Comparison of ENCODE assay signal across 13 cellular contexts in the genomic region with DNA sequence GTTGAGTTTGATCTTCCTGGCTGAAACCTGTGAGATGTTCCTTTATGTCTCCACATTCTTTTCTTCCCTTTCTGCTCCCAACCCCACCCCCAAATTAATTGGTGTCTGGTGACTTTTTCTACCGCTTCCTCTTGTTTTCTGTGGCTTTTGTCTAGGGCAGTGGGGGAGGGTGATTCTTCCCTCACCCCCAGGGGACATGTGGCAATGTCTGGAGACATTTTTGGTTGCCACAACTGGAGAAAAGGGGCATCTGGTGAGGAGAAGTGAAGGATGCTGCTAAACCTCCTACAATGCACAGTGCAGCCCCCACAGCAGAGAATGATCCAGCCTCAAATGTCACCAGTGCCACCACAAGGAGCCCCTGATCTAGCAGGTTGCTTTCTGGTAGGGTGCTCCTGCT.
A peak's percentile ranks its signal among the peaks of the same experiment; 100 is the strongest.
DNase-seq lines count a peak whose midpoint lies in the region; ATAC-seq and TF ChIP-seq lines count a peak whose summit lies in the region.
"Had no signal": no experiment of that assay in that cellular context is flagged by ENCODE, and none has a peak within 500 bp of the region (broad histone marks: within the 10 kb centered on the region; RNA-seq: fewer than 3 reads in every experiment).

No MANE protein-coding gene starts in this region.

- POLR2A ChIA-PET in CD8-positive, alpha-beta T cell (lab: Charles Lee): no interaction called here

- no peaks in the 10 kb centered on the region for H3K36me3 Mint-ChIP-seq in CD8-positive, alpha-beta T cell

- H3K4me1 ChIP-seq in left lung: peaks cover 0 to 7% of the 10 kb centered on the region in 2 donors
- peaks cover 30 to 40% of the 10 kb centered on the region in 2 donors for H3K4me1 ChIP-seq in thyroid gland
- H3K4me1 ChIP-seq in CD8-positive, alpha-beta T cell (ENCODE audit: insufficient read depth, low read length): no peaks in the 10 kb centered on the region
- H3K4me1 ChIP-seq in neuronal stem cell (ENCODE audit: control insufficient read depth in 2 of 2, insufficient read depth in 1 of 2, low read depth in 1 of 2, low read length in 2 of 2): peaks cover 6 to 16% of the 10 kb centered on the region in 2 donors

- H2AFZ ChIP-seq in neuronal stem cell (ENCODE audit: low read length): no peak overlapping the region

- H3K36me3 ChIP-seq in left lung: no peaks in the 10 kb centered on the region
- H3K36me3 ChIP-seq in thyroid gland: no peaks in the 10 kb centered on the region
- H3K36me3 ChIP-seq in CD8-positive, alpha-beta T cell (ENCODE audit: insufficient read depth, low read length): no peaks in the 10 kb centered on the region
- no peaks in the 10 kb centered on the region for H3K36me3 ChIP-seq in neuronal stem cell (replicated peaks in 1 of 2; ENCODE audit: control insufficient read depth in 2 of 2, insufficient read depth in 2 of 2, low read length in 2 of 2)

- H3K9me3 ChIP-seq in left lung (no peaks in the 10 kb centered on the region), thyroid gland (no peaks in the 10 kb centered on the region), neuronal stem cell (replicated peaks in 1 of 2; ENCODE audit: control insufficient read depth in 2 of 2, insufficient read depth in 1 of 2, low read depth in 1 of 2, low read length in 2 of 2) (no peaks in the 10 kb centered on the region)
- no peaks in the 10 kb centered on the region for H3K9me3 ChIP-seq in CD8-positive, alpha-beta T cell (ENCODE audit: low read length)

- no peaks in the 10 kb centered on the region for H3K9me3 Mint-ChIP-seq in CD8-positive, alpha-beta T cell

- no peaks in the 10 kb centered on the region for H3K79me1 ChIP-seq in neuronal stem cell (ENCODE audit: low read depth, low read length)

- peak; percentile 30 for ATAC-seq in left lung
- ATAC-seq in CD8-positive, alpha-beta T cell: no peak

- no peak overlapping the region for H3K4me2 ChIP-seq in neuronal stem cell (ENCODE audit: insufficient read depth, low read length, poor library complexity, severe bottlenecking)

- H2BK120ac ChIP-seq in neuronal stem cell (ENCODE audit: low read depth, low read length): no peak overlapping the region

- no peak for TF ChIP-seq CTCF in left lung (IDR thresholded peaks at IDR 0.05)
- no peak for TF ChIP-seq CTCF in thyroid gland (IDR thresholded peaks at IDR 0.05)
- no peak for TF ChIP-seq CTCF in CD8-positive, alpha-beta T cell (IDR thresholded peaks at IDR 0.05)

- CTCF ChIA-PET in CD8-positive, alpha-beta T cell (lab: Charles Lee): no interaction called here

- no peak overlapping the region for H3K27ac Mint-ChIP-seq in CD8-positive, alpha-beta T cell

- H4K8ac ChIP-seq in neuronal stem cell (ENCODE audit: low read depth, low read length): no peak overlapping the region

- no peak overlapping the region for H3K4ac ChIP-seq in neuronal stem cell (ENCODE audit: low read length)

- no peak overlapping the region for H2AK5ac ChIP-seq in neuronal stem cell (ENCODE audit: low read depth, low read length)

- WGBS in thyroid gland, 2 donors: 86 to 88% methylated on average over 1 of the region's 1 CpG
- no CpG with 5 or more reads among the region's 1 CpG for WGBS in neuronal stem cell (ENCODE audit: extremely low coverage in 2 of 2, insufficient read length in 2 of 2, insufficient replicate concordance in 1 of 2), 2 donors

- no peak overlapping the region for H2BK12ac ChIP-seq in neuronal stem cell (ENCODE audit: low read length)

- H3K27me3 Mint-ChIP-seq in CD8-positive, alpha-beta T cell (ENCODE audit: low read depth): no peaks in the 10 kb centered on the region

- no peak overlapping the region for H3K18ac ChIP-seq in neuronal stem cell (ENCODE audit: low read length)

- H3K4me3 ChIP-seq in left lung (no peak overlapping the region), thyroid gland (replicated peaks in 1 of 3) (no peak overlapping the region), neuronal stem cell (ENCODE audit: low read length in 2 of 2) (no peak overlapping the region)
- H3K4me3 ChIP-seq in CD8-positive, alpha-beta T cell (ENCODE audit: low read depth, low read length): no peak overlapping the region

- H2BK5ac ChIP-seq in neuronal stem cell (ENCODE audit: low read length): no peak overlapping the region

- no peaks in the 10 kb centered on the region for H3K4me1 Mint-ChIP-seq in CD8-positive, alpha-beta T cell (ENCODE audit: low read depth)

- peak overlapping the region; percentile 56 to 84 for H3K27ac ChIP-seq in left lung
- H3K27ac ChIP-seq in thyroid gland: peak overlapping the region; percentile 45 to 73 (median 70)
- no peak overlapping the region for H3K27ac ChIP-seq in CD8-positive, alpha-beta T cell (ENCODE audit: low read depth, low read length)
- H3K27ac ChIP-seq in neuronal stem cell (replicated peaks; ENCODE audit: low read length): no peak overlapping the region

- H4K91ac ChIP-seq in neuronal stem cell (ENCODE audit: low read depth, low read length, poor library complexity): no peak overlapping the region

- H3K27me3 ChIP-seq in left lung: no peaks in the 10 kb centered on the region
- no peaks in the 10 kb centered on the region for H3K27me3 ChIP-seq in thyroid gland
- H3K27me3 ChIP-seq in CD8-positive, alpha-beta T cell (ENCODE audit: insufficient read depth, low read length): no peaks in the 10 kb centered on the region
- H3K27me3 ChIP-seq in neuronal stem cell (ENCODE audit: control insufficient read depth in 3 of 3, insufficient read depth in 3 of 3, low read depth in 1 of 3, low read length in 3 of 3): no peaks in the 10 kb centered on the region

- TF ChIP-seq POLR2A in thyroid gland (IDR thresholded peaks at IDR 0.05): no peak

- no peak overlapping the region for H3K23ac ChIP-seq in neuronal stem cell (ENCODE audit: low read depth, low read length, poor library complexity)

- intact Hi-C loops in left lung (cut with DNase I): no loop called here
- intact Hi-C loops in thyroid gland (cut with DNase I): no loop called here
- intact Hi-C loops in CD8-positive, alpha-beta T cell (cut with DNase I, micrococcal nuclease): no loop called here

- no peak overlapping the region for H3K4me3 Mint-ChIP-seq in CD8-positive, alpha-beta T cell

- no peak overlapping the region for H3K14ac ChIP-seq in neuronal stem cell (ENCODE audit: low read length)

- peak; percentile 85 for DNase-seq in SIG-M5 treated with dmso at 0.1 percent for 504 hours (lab: John Stamatoyannopoulos, UW; ENCODE audit: unreplicated experiment)
- no peak for DNase-seq in SIG-M5 (lab: John Stamatoyannopoulos, UW)
- DNase-seq in SKM-1 treated with dmso at 0.1 percent for 144 hours (lab: John Stamatoyannopoulos, UW; ENCODE audit: unreplicated experiment): peak; percentile 55
- DNase-seq in left lung: no peak
- DNase-seq in thyroid gland: no peak
- no peak for DNase-seq in epidermal melanocyte (ENCODE audit: insufficient read length, low spot score)
- no peak for DNase-seq in CD8-positive, alpha-beta T cell
- DNase-seq in neuronal stem cell (ENCODE audit: low spot score): no peak
- DNase-seq: activated T-cell treated with anti-CD3 and anti-CD28 coated beads for 4 hours; islet precursor cell; NCI-H1048; stimulated activated CD4-positive, alpha-beta T cell treated with anti-CD3 and anti-CD28 coated beads, Interleukin-2, amount 100 ng/mL, for 24 hours; T-helper 2 cell had no signal

- no peak overlapping the region for H2BK15ac ChIP-seq in neuronal stem cell (ENCODE audit: low read length)

- no peak overlapping the region for H3K9ac ChIP-seq in neuronal stem cell (ENCODE audit: low read depth, low read length, poor library complexity)

Comparison
In these comparisons a context has a peak if more than half of its experiments do, and no peak if none do; other contexts are left out.
1. DNase-seq: peak in SIG-M5 treated with dmso at 0.1 percent for 504 hours (single experiment) and SKM-1 treated with dmso at 0.1 percent for 144 hours (single experiment); none in SIG-M5 (single experiment), left lung (0 of 2), thyroid gland (0 of 2), epidermal melanocyte (single experiment), CD8-positive, alpha-beta T cell (0 of 7) and neuronal stem cell (single experiment).
2. H3K27ac ChIP-seq: peak in left lung (2 of 2) and thyroid gland (3 of 3); none in CD8-positive, alpha-beta T cell (single experiment) and neuronal stem cell (single experiment).